In genomic region chr4:186701273-186701672, GRCh38 we compare ENCODE assay signal across 9 cellular contexts. TPM values are rescaled to one million over a fixed set of nuclear protein-coding genes. Genes with fewer than 3 reads are reported as not detected.
DNase-seq lines count a peak whose midpoint lies in the region; ATAC-seq and TF ChIP-seq lines count a peak whose summit lies in the region.
"Had no signal": no experiment of that assay in that cellular context is flagged by ENCODE, and none has a peak within 500 bp of the region (broad histone marks: within the 10 kb centered on the region; RNA-seq: fewer than 3 reads in every experiment).

No MANE protein-coding gene starts in this region.

- no peak for TF ChIP-seq CTCF in stomach (IDR thresholded peaks at IDR 0.05)

- H3K27ac ChIP-seq in cingulate gyrus (ENCODE audit: low read depth, low read length) (peak overlapping the region; percentile 58), layer of hippocampus (ENCODE audit: low read depth, low read length) (peak overlapping the region; percentile 69), stomach (peak overlapping the region; percentile 64 to 77 (median 70))

- TF ChIP-seq POLR2A in stomach (IDR thresholded peaks at IDR 0.05): no peak

- H3K27me3 ChIP-seq in layer of hippocampus (ENCODE audit: control insufficient read depth, insufficient read depth, low read length) (no peaks in the 10 kb centered on the region), stomach (no peaks in the 10 kb centered on the region)

- no peak for TF ChIP-seq EP300 in stomach (IDR thresholded peaks at IDR 0.05)

- H3K4me1 ChIP-seq in stomach: peaks cover 23 to 83% (median 51%) of the 10 kb centered on the region in 4 donors

- H3K36me3 ChIP-seq in stomach: no peaks in the 10 kb centered on the region

- ATAC-seq in GM21515 (IDR thresholded peaks at IDR 0.05; ENCODE audit: unreplicated experiment) (no peak), GM21528 (IDR thresholded peaks at IDR 0.05; ENCODE audit: low FRiP score, unreplicated experiment) (no peak)

- DNase-seq in NCI-H2107 treated with DMSO at 0.1 percent for 48 hours (lab: John Stamatoyannopoulos, UW; ENCODE audit: unreplicated experiment) (peak; percentile 51), stomach (no peak), NCI-H2029 treated with DMSO at 0.1 percent for 48 hours (lab: John Stamatoyannopoulos, UW) (no peak), NCI-H82 (lab: John Stamatoyannopoulos, UW) (no peak)
- DNase-seq: naive B cell had no signal

- H3K9me3 ChIP-seq in stomach: no peaks in the 10 kb centered on the region

- 2 to 25% (median 21%) methylated on average over 5 of the region's 5 CpGs for WGBS in stomach, 5 donors

- peak overlapping the region in 1 of 4 donors; percentile 4 for H3K4me3 ChIP-seq in stomach

- intact Hi-C loops in stomach (cut with DNase I; ENCODE audit: low total_unique reads): no loop called here

RNA-seq across cellular contexts. Expression of gene FAT1, which starts 22.4 kb away (rescaled TPM):
- total RNA-seq in stomach: 100 to 1,000 TPM in 3 of 5 donors, 10 to 100 TPM in 2; 57.8 to 272 (median 104) TPM
- polyA plus RNA-seq in stomach: 10 to 100 TPM in 1 of 3 donors, 1 to 10 TPM in 2; 8.2 to 17.9 (median 8.7) TPM
